In the genomic region with DNA sequence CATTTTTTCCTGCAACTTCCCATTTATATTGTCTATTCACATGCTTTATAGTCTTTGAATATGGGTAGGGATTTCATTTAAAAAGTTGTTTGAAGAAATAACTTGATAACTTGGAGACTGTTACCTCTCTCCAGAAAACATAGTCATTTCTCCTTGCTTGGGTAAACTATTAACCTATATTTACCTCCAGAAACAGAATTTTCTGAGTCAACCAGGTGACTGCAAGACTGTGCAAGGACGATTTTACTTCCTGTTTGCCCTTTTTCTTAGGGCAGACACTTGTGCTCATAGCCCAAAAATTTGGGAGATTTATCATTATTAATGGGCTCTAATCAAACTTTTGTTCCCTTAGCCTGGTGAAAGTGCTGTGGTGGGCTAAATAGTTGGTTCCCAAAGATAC, we compare ENCODE assay signal across 1 cellular context.
TF ChIP-seq lines count a peak whose summit lies in the region.

No MANE protein-coding gene starts in this region.

TF ChIP-seq in GM12878, 131 proteins besides CTCF, POLR2A, EP300 and RAD21 (continued from another document):
- TF ChIP-seq CEBPZ (IDR thresholded peaks at IDR 0.05; ENCODE audit: low read depth, low read length) (no peak), CHD2 (IDR thresholded peaks at IDR 0.05; ENCODE audit: borderline replicate concordance, low read depth, low read length) (no peak), BRCA1 (IDR thresholded peaks at IDR 0.05; ENCODE audit: low read depth, low read length) (no peak), KAT2A (conservative IDR thresholded peaks at IDR 0.05; ENCODE audit: control insufficient read depth, low read depth, low read length) (no peak), SMAD5 (IDR thresholded peaks at IDR 0.05; ENCODE audit: low read depth) (no peak), YY1 (IDR thresholded peaks at IDR 0.05; ENCODE audit: low read depth, low read length) (no peak), RAD51 (IDR thresholded peaks at IDR 0.05) (no peak), HCFC1 (IDR thresholded peaks at IDR 0.05; ENCODE audit: low read length) (no peak), POU2F2 (IDR thresholded peaks at IDR 0.05; ENCODE audit: borderline replicate concordance, low read depth, low read length) (no peak), TARDBP (IDR thresholded peaks at IDR 0.05; ENCODE audit: borderline replicate concordance) (no peak), SKIL (IDR thresholded peaks at IDR 0.05; ENCODE audit: low read depth, poor library complexity, severe bottlenecking) (no peak), HDGF (IDR thresholded peaks at IDR 0.05) (no peak), YBX1 (IDR thresholded peaks at IDR 0.05) (no peak), EZH2 (IDR thresholded peaks at IDR 0.05; ENCODE audit: borderline replicate concordance, control insufficient read depth, low read depth, low read length) (no peak)
- TF ChIP-seq, protein P1, sequence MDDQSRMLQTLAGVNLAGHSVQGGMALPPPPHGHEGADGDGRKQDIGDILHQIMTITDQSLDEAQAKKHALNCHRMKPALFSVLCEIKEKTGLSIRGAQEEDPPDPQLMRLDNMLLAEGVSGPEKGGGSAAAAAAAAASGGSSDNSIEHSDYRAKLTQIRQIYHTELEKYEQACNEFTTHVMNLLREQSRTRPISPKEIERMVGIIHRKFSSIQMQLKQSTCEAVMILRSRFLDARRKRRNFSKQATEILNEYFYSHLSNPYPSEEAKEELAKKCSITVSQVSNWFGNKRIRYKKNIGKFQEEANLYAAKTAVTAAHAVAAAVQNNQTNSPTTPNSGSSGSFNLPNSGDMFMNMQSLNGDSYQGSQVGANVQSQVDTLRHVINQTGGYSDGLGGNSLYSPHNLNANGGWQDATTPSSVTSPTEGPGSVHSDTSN (IDR thresholded peaks at IDR 0.05; ENCODE audit: insufficient replicate concordance, low read depth, low read length) = no peak
